Comparison of ENCODE assay signal across 8 cellular contexts in genomic region chr19:46529622-46530451, GRCh38. TPM values are rescaled to one million over a fixed set of nuclear protein-coding genes. Genes with fewer than 3 reads are reported as not detected.
DNase-seq lines count a peak whose midpoint lies in the region; ATAC-seq and TF ChIP-seq lines count a peak whose summit lies in the region.

No MANE protein-coding gene starts in this region.

- no peaks in the 10 kb centered on the region for H3K27me3 Mint-ChIP-seq in activated CD4-positive, alpha-beta memory T cell treated with anti-CD3 and anti-CD28 coated beads, Interleukin-2, amount 10 ng/mL, durations not matched to agents 7 days and 5 days
- H3K27me3 Mint-ChIP-seq in mesothelial cell of epicardium (ENCODE audit: low read depth): no peaks in the 10 kb centered on the region

- peaks cover 3% of the 10 kb centered on the region for H3K36me3 Mint-ChIP-seq in activated CD4-positive, alpha-beta memory T cell treated with anti-CD3 and anti-CD28 coated beads, Interleukin-2, amount 10 ng/mL, durations not matched to agents 7 days and 5 days (ENCODE audit: low read depth)
- no peaks in the 10 kb centered on the region for H3K36me3 Mint-ChIP-seq in mesothelial cell of epicardium

- peak; percentile 86 for TF ChIP-seq CTCF in mesothelial cell of epicardium (IDR thresholded peaks at IDR 0.05; ENCODE audit: unreplicated experiment)

- H3K4me1 Mint-ChIP-seq in activated CD4-positive, alpha-beta memory T cell treated with anti-CD3 and anti-CD28 coated beads, Interleukin-2, amount 10 ng/mL, durations not matched to agents 7 days and 5 days: peaks cover 17% of the 10 kb centered on the region
- peaks cover 7% of the 10 kb centered on the region for H3K4me1 Mint-ChIP-seq in mesothelial cell of epicardium

- peaks cover 3% of the 10 kb centered on the region for H3K9me3 Mint-ChIP-seq in activated CD4-positive, alpha-beta memory T cell treated with anti-CD3 and anti-CD28 coated beads, Interleukin-2, amount 10 ng/mL, durations not matched to agents 7 days and 5 days
- no peaks in the 10 kb centered on the region for H3K9me3 Mint-ChIP-seq in mesothelial cell of epicardium

- DNase-seq in AG20443 (ENCODE audit: low spot score) (peak; percentile 86), GOT3 (lab: John Stamatoyannopoulos, UW) (peak; percentile 19), NCI-H748 treated with DMSO at 0.1 percent for 48 hours (lab: John Stamatoyannopoulos, UW) (peak; percentile 64), mesothelial cell of epicardium (ENCODE audit: low spot score in 2 of 2, unreplicated experiment in 2 of 2) (peak; percentile 46 to 84)
- DNase-seq in activated CD4-positive, alpha-beta memory T cell treated with anti-CD3 and anti-CD28 coated beads, Interleukin-2, amount 10 ng/mL, durations not matched to agents 7 days and 5 days: peak; percentile 75
- peak; percentile 69 for DNase-seq in effector CD4-positive, alpha-beta T cell
- peak; percentile 84 for DNase-seq in stimulated activated CD8-positive, alpha-beta memory T cell treated with anti-CD3 and anti-CD28 coated beads, Interleukin-4, amount 100 ng/mL, for 48 hours

- peak overlapping the region; percentile 8 for H3K27ac Mint-ChIP-seq in activated CD4-positive, alpha-beta memory T cell treated with anti-CD3 and anti-CD28 coated beads, Interleukin-2, amount 10 ng/mL, durations not matched to agents 7 days and 5 days
- H3K27ac Mint-ChIP-seq in mesothelial cell of epicardium: no peak overlapping the region

- ATAC-seq in GM18870 (IDR thresholded peaks at IDR 0.05; ENCODE audit: unreplicated experiment): no peak

- CTCF ChIA-PET in activated CD4-positive, alpha-beta memory T cell treated with anti-CD3 and anti-CD28 coated beads, Interleukin-2, amount 10 ng/mL, durations not matched to agents 7 days and 5 days (lab: Charles Lee): interaction anchor here (0.6 to 3.6 kb wide), 16 partner anchors 9 to 237 kb away, joined by 3 to 39 read pairs (median 4); partner anchors contain the start of gene DACT3

- H3K4me3 Mint-ChIP-seq in activated CD4-positive, alpha-beta memory T cell treated with anti-CD3 and anti-CD28 coated beads, Interleukin-2, amount 10 ng/mL, durations not matched to agents 7 days and 5 days: no peak overlapping the region
- no peak overlapping the region for H3K4me3 Mint-ChIP-seq in mesothelial cell of epicardium

- POLR2A ChIA-PET in activated CD4-positive, alpha-beta memory T cell treated with anti-CD3 and anti-CD28 coated beads, Interleukin-2, amount 10 ng/mL, durations not matched to agents 7 days and 5 days (lab: Charles Lee): interaction anchor here (0.7 to 1.3 kb wide), 6 partner anchors 14 to 224 kb away, joined by 3 to 4 read pairs (median 3); no protein-coding TSS in a partner anchor

RNA-seq across cellular contexts. Expression of gene PNMA8B, which starts 34.2 kb away (rescaled TPM):
- under 1 TPM; 0.05 TPM for total RNA-seq in activated CD4-positive, alpha-beta memory T cell treated with anti-CD3 and anti-CD28 coated beads, Interleukin-2, amount 10 ng/mL, durations not matched to agents 7 days and 5 days
- 3.0 to 3.2 TPM (median 3.1 TPM) in 3 replicates for total RNA-seq in mesothelial cell of epicardium

RNA-seq across cellular contexts. Expression of gene PNMA8A, which starts 58.5 kb away (rescaled TPM):
- not detected for total RNA-seq in activated CD4-positive, alpha-beta memory T cell treated with anti-CD3 and anti-CD28 coated beads, Interleukin-2, amount 10 ng/mL, durations not matched to agents 7 days and 5 days
- total RNA-seq in mesothelial cell of epicardium: 25.8 to 27.4 TPM (median 25.9 TPM) in 3 replicates

Comparison
In these comparisons a context has a peak if more than half of its experiments do, and no peak if none do; other contexts are left out.
1. DNase-seq: peak in every context shown above with its lines; median percentile 86 in AG20443; 84 in stimulated activated CD8-positive, alpha-beta memory T cell treated with anti-CD3 and anti-CD28 coated beads, Interleukin-4, amount 100 ng/mL, for 48 hours; 75 in activated CD4-positive, alpha-beta memory T cell treated with anti-CD3 and anti-CD28 coated beads, Interleukin-2, amount 10 ng/mL, durations not matched to agents 7 days and 5 days; 69 in effector CD4-positive, alpha-beta T cell; 65 in mesothelial cell of epicardium; 64 in NCI-H748 treated with DMSO at 0.1 percent for 48 hours; 19 in GOT3.
2. RNA of gene PNMA8A, which starts 58.5 kb away (total RNA-seq): 25.8 to 27.4 TPM in mesothelial cell of epicardium; not detected in activated CD4-positive, alpha-beta memory T cell treated with anti-CD3 and anti-CD28 coated beads, Interleukin-2, amount 10 ng/mL, durations not matched to agents 7 days and 5 days; every median in the first group is over 10 times any median in the second.